Comparison of ENCODE assay signal across 1 cellular context in the genomic region with DNA sequence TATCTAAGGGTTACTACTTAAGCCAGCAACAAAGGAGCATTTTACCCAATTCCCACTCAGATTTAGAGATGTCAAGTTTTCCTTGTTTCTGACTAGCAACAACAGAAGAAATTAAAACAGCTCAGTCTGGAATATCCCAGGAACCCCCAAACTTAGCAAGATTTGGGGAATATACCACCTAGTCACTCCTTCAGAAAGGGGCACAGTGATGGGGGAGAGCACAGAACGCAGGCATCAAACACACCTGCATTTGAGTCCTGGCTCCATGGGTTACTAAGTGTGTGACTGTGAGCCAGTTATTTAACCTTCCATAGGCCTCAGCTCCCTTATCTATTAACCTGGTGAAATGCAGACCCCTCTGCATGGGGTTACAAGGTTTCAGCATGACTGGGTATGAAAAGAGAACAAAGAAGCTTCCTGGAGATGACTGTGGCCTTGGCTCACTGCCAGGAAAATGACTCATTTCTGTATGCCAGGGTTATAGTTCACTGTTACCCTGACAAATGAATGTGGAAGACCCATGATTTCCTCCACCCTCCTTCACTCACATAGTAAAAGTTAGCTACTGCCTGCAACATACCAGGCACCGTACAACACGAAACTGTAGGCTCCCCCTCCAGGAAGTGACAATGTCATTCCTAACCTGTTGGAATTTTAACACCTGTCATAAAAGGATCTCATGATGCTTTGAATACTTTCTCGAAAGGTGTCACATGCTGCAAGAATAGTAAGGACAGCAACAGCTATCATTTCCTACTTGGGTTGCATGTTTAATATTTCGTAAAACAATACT.
TF ChIP-seq lines count a peak whose summit lies in the region.

No MANE protein-coding gene starts in this region.

TF ChIP-seq in GM12878, 131 proteins besides CTCF, POLR2A, EP300 and RAD21 (continued from another document):
- TF ChIP-seq, protein P1, sequence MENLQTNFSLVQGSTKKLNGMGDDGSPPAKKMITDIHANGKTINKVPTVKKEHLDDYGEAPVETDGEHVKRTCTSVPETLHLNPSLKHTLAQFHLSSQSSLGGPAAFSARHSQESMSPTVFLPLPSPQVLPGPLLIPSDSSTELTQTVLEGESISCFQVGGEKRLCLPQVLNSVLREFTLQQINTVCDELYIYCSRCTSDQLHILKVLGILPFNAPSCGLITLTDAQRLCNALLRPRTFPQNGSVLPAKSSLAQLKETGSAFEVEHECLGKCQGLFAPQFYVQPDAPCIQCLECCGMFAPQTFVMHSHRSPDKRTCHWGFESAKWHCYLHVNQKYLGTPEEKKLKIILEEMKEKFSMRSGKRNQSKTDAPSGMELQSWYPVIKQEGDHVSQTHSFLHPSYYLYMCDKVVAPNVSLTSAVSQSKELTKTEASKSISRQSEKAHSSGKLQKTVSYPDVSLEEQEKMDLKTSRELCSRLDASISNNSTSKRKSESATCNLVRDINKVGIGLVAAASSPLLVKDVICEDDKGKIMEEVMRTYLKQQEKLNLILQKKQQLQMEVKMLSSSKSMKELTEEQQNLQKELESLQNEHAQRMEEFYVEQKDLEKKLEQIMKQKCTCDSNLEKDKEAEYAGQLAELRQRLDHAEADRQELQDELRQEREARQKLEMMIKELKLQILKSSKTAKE (IDR thresholded peaks at IDR 0.05; ENCODE audit: low read depth, poor library complexity, severe bottlenecking): peak; percentile 96
- TF ChIP-seq MXI1 (IDR thresholded peaks at IDR 0.05; ENCODE audit: low read depth, low read length): no peak
- TF ChIP-seq, protein P2, sequence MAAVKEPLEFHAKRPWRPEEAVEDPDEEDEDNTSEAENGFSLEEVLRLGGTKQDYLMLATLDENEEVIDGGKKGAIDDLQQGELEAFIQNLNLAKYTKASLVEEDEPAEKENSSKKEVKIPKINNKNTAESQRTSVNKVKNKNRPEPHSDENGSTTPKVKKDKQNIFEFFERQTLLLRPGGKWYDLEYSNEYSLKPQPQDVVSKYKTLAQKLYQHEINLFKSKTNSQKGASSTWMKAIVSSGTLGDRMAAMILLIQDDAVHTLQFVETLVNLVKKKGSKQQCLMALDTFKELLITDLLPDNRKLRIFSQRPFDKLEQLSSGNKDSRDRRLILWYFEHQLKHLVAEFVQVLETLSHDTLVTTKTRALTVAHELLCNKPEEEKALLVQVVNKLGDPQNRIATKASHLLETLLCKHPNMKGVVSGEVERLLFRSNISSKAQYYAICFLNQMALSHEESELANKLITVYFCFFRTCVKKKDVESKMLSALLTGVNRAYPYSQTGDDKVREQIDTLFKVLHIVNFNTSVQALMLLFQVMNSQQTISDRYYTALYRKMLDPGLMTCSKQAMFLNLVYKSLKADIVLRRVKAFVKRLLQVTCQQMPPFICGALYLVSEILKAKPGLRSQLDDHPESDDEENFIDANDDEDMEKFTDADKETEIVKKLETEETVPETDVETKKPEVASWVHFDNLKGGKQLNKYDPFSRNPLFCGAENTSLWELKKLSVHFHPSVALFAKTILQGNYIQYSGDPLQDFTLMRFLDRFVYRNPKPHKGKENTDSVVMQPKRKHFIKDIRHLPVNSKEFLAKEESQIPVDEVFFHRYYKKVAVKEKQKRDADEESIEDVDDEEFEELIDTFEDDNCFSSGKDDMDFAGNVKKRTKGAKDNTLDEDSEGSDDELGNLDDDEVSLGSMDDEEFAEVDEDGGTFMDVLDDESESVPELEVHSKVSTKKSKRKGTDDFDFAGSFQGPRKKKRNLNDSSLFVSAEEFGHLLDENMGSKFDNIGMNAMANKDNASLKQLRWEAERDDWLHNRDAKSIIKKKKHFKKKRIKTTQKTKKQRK (IDR thresholded peaks at IDR 0.05; ENCODE audit: low read depth, low read length): no peak
